Comparison of ENCODE assay signal across 8 cellular contexts in the genomic region with DNA sequence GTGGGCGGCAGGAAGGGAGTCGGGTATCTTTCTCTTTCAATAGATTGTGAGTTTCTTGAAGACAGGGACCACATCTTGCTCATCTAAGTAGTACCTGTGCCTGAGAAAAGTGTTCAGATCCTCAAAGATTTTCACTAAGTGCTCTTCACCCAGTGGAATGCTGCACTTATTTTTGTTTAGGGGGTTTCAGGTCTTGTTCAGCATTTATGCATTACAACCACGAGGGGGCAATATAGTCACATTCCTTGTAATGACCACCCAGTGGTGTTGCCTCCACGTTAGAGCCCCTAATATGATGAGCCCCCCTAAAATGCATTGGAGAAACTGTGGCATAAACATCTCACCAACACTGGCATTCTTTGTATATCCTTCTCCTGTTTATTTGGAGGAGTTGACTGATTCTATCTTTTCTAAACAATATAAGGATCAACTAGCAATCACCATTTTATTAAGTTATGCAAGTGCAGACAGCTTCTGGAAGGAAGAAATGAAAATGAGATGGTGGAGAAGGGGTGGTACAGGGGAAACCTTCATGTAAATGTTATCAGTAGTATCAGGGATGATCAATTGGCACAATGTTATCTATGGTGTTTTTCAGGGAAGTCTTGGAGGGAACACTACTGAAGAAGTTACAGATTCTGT. TPM values are rescaled to one million over a fixed set of nuclear protein-coding genes. Genes with fewer than 3 reads are reported as not detected.
DNase-seq lines count a peak whose midpoint lies in the region; ATAC-seq and TF ChIP-seq lines count a peak whose summit lies in the region.

No MANE protein-coding gene starts in this region.

- H3K27ac Mint-ChIP-seq in mesothelial cell of epicardium: no peak overlapping the region

- TF ChIP-seq CTCF in AG09309 (IDR thresholded peaks at IDR 0.05; ENCODE audit: control insufficient read depth, insufficient read depth, low read depth, low read length, missing control alignments) (peak; percentile 66), GM12873 (IDR thresholded peaks at IDR 0.05; ENCODE audit: insufficient read depth, low read depth, low read length, missing control alignments) (peak; percentile 72), choroid plexus epithelial cell (conservative IDR thresholded peaks at IDR 0.05; ENCODE audit: low read depth, low read length) (peak; percentile 68), mesothelial cell of epicardium (IDR thresholded peaks at IDR 0.05; ENCODE audit: unreplicated experiment) (peak; percentile 73)

- H3K4me3 Mint-ChIP-seq in mesothelial cell of epicardium: no peak overlapping the region

- H3K36me3 Mint-ChIP-seq in mesothelial cell of epicardium: no peaks in the 10 kb centered on the region

- H3K4me1 Mint-ChIP-seq in mesothelial cell of epicardium: peaks cover 50% of the 10 kb centered on the region

- ATAC-seq in GM18519 (IDR thresholded peaks at IDR 0.05; ENCODE audit: low FRiP score, unreplicated experiment) (no peak), GM19467 (IDR thresholded peaks at IDR 0.05; ENCODE audit: unreplicated experiment) (no peak)

- H3K9me3 Mint-ChIP-seq in mesothelial cell of epicardium: no peaks in the 10 kb centered on the region

- H3K27me3 Mint-ChIP-seq in mesothelial cell of epicardium (ENCODE audit: low read depth): peaks cover 15% of the 10 kb centered on the region

- H3K4me3 ChIP-seq in AG09309 (ENCODE audit: control insufficient read depth, low read depth, low read length): no peak overlapping the region
- no peak overlapping the region for H3K4me3 ChIP-seq in choroid plexus epithelial cell (ENCODE audit: low read depth, low read length)

- DNase-seq in AG09309 (ENCODE audit: low read depth): no peak
- DNase-seq in NCI-H69 (lab: John Stamatoyannopoulos, UW): peak; percentile 57
- DNase-seq in choroid plexus epithelial cell (ENCODE audit: low read depth): peak; percentile 73
- no peak for DNase-seq in mesothelial cell of epicardium (ENCODE audit: low spot score in 2 of 2, unreplicated experiment in 2 of 2)
- no peak for DNase-seq in cerebellar nuclear complex (lab: John Stamatoyannopoulos, UW)

RNA-seq across cellular contexts. Expression of a gene that starts 3.1 kb away (rescaled TPM):
- 13.2 to 16.9 TPM (median 13.7 TPM) in 3 replicates for total RNA-seq in mesothelial cell of epicardium

Comparison
In these comparisons a context has a peak if more than half of its experiments do, and no peak if none do; other contexts are left out.
1. DNase-seq: peak in NCI-H69 (single experiment) and choroid plexus epithelial cell (single experiment); none in AG09309 (single experiment), mesothelial cell of epicardium (0 of 2) and cerebellar nuclear complex (0 of 2).
2. Peak in every context shown above with its lines, with median percentiles within 50 percentile points of each other: CTCF ChIP-seq.